33 cellular contexts compared by ENCODE assay signal in the genomic region with DNA sequence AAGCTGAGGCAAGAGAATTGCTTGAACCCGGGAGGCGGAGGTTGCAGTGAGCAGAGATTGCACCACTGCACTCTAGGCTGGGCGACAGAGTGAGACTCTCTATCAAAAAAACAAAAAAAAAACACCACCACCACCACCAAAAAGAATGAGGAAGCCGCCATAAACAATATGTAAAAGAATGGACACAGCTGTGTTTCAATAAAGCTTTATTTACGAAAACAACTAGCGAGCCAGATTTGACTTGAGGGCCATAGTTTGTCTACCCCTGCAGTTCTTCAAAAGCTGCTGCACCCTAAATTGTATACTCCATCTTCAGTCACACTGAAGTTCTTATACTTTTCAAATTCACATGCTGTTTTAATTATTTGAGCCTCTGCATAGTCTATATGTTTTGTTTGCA.
"Had no signal": no experiment of that assay in that cellular context is flagged by ENCODE, and none has a peak within 500 bp of the region (broad histone marks: within the 10 kb centered on the region; RNA-seq: fewer than 3 reads in every experiment).

No MANE protein-coding gene starts in this region.

- H3K9me3 ChIP-seq: adrenal gland, body of pancreas had no signal

- H3K27ac ChIP-seq: adrenal gland, ascending aorta, body of pancreas, brain microvascular endothelial cell, breast epithelium, cardiac muscle cell had no signal

- FAIRE-seq: astrocyte, bronchial epithelial cell had no signal

- H3K36me3 ChIP-seq: adrenal gland, ascending aorta, brain microvascular endothelial cell, breast epithelium, cardiac muscle cell had no signal

- H3K4me3 ChIP-seq: adrenal gland, ascending aorta, body of pancreas, breast epithelium, cardiac muscle cell had no signal

- H3K27me3 ChIP-seq: adrenal gland, ascending aorta, body of pancreas, brain microvascular endothelial cell, breast epithelium, cardiac muscle cell had no signal

- DNase-seq: activated effector memory CD4-positive, alpha-beta T cell treated with anti-CD3 and anti-CD28 coated beads, Interleukin-2, amount 50 U/mL, for 16 hours; activated effector memory CD4-positive, alpha-beta T cell treated with Interleukin-2 at 50 U/mL for 16 hours; activated gamma-delta T cell; activated gamma-delta T cell treated with Interleukin-2 at 50 U/mL for 16 hours; activated naive CD4-positive, alpha-beta T cell; activated naive CD4-positive, alpha-beta T cell treated with anti-CD3 and anti-CD28 coated beads for 36 hours; activated naive CD4-positive, alpha-beta T cell treated with anti-CD3 and anti-CD28 coated beads, Interleukin-2, amount 10 ng/mL, durations not matched to agents 7 days and 5 days; activated naive CD4-positive, alpha-beta T cell treated with anti-CD3 and anti-CD28 coated beads, Interleukin-2, amount 50 U/mL, for 16 hours; activated naive CD4-positive, alpha-beta T cell treated with Interleukin-2 at 50 U/mL for 16 hours; activated naive CD8-positive, alpha-beta T cell treated with anti-CD3 and anti-CD28 coated beads for 36 hours; activated naive CD8-positive, alpha-beta T cell treated with anti-CD3 and anti-CD28 coated beads, Interleukin-2, amount 10 ng/mL, durations not matched to agents 7 days and 5 days; activated naive CD8-positive, alpha-beta T cell treated with anti-CD3 and anti-CD28 coated beads, Interleukin-2, amount 50 U/mL, for 24 hours; activated T-cell treated with anti-CD3 and anti-CD28 coated beads, Interleukin-2, amount 50 U/mL, for 24 hours; activated T-cell treated with anti-CD3 and anti-CD28 coated beads, Interleukin-2, amount 50 U/mL, for 4 hours; activated T-cell treated with anti-CD3 and anti-CD28 coated beads, Interleukin-2, amount 50 U/mL, for 48 hours; activated T-cell treated with anti-CD3 and anti-CD28 coated beads, Interleukin-2, amount 50 U/mL, for 72 hours; adrenal gland; amniotic stem cell; amygdala; anterior cingulate cortex; aorta; body of pancreas; brain microvascular endothelial cell; caudate nucleus; central memory CD4-positive, alpha-beta T cell; cerebellar nuclear complex had no signal

- ATAC-seq: activated naive CD4-positive, alpha-beta T cell treated with anti-CD3 and anti-CD28 coated beads, Interleukin-2, amount 50 U/mL, for 72 hours; activated naive CD8-positive, alpha-beta T cell treated with anti-CD3 and anti-CD28 coated beads, Interleukin-2, amount 50 U/mL, for 24 hours; activated T-cell treated with anti-CD3 and anti-CD28 coated beads, Interleukin-2, amount 50 U/mL, for 4 hours; activated T-cell treated with anti-CD3 and anti-CD28 coated beads, Interleukin-2, amount 50 U/mL, for 72 hours; activated T-helper 17 cell treated with anti-CD3 and anti-CD28 coated beads, Interleukin-2, amount 50 U/mL, for 72 hours; body of pancreas had no signal

- H3K4me1 ChIP-seq: ascending aorta, body of pancreas, breast epithelium had no signal
